Comparison of ENCODE assay signal across 11 cellular contexts in genomic region chr10:21614000-21614399, GRCh38.
"Had no signal": no experiment of that assay in that cellular context is flagged by ENCODE, and none has a peak within 500 bp of the region (broad histone marks: within the 10 kb centered on the region; RNA-seq: fewer than 3 reads in every experiment).

No MANE protein-coding gene starts in this region.

- H3K27me3 ChIP-seq: ascending aorta, ovary, right lobe of liver, stomach, upper lobe of right lung had no signal

- H3K27ac ChIP-seq: ascending aorta, ovary, right lobe of liver, stomach, thoracic aorta, upper lobe of right lung had no signal

- H3K4me1 ChIP-seq: ascending aorta, upper lobe of right lung had no signal

- H3K4me3 ChIP-seq: ascending aorta, ovary, right lobe of liver, stomach, thoracic aorta, upper lobe of right lung had no signal

- H3K36me3 ChIP-seq: ascending aorta, ovary had no signal

- H3K27ac Mint-ChIP-seq: activated B cell treated with CpG ODN at 0.5 μM for 24 hours had no signal

- H3K9me3 ChIP-seq: ovary, right lobe of liver, stomach, thoracic aorta, upper lobe of right lung had no signal

- DNase-seq: activated B cell treated with CpG ODN at 0.5 μM for 24 hours; activated CD4-positive, alpha-beta T cell treated with anti-CD3 and anti-CD28 coated beads, Interleukin-2, amount 50 U/mL, for 1 hour; activated naive CD4-positive, alpha-beta T cell treated with Interleukin-2 at 50 U/mL for 16 hours; islet precursor cell; naive B cell; ovary; right lobe of liver; stomach; upper lobe of right lung had no signal

- ATAC-seq: upper lobe of right lung had no signal

- H3K9me3 Mint-ChIP-seq: activated B cell treated with CpG ODN at 0.5 μM for 24 hours had no signal

- H3K4me3 Mint-ChIP-seq: activated B cell treated with CpG ODN at 0.5 μM for 24 hours, naive B cell had no signal

- H3K27me3 Mint-ChIP-seq: activated B cell treated with CpG ODN at 0.5 μM for 24 hours, naive B cell had no signal
